Comparison of ENCODE assay signal across 8 cellular contexts in the genomic region with DNA sequence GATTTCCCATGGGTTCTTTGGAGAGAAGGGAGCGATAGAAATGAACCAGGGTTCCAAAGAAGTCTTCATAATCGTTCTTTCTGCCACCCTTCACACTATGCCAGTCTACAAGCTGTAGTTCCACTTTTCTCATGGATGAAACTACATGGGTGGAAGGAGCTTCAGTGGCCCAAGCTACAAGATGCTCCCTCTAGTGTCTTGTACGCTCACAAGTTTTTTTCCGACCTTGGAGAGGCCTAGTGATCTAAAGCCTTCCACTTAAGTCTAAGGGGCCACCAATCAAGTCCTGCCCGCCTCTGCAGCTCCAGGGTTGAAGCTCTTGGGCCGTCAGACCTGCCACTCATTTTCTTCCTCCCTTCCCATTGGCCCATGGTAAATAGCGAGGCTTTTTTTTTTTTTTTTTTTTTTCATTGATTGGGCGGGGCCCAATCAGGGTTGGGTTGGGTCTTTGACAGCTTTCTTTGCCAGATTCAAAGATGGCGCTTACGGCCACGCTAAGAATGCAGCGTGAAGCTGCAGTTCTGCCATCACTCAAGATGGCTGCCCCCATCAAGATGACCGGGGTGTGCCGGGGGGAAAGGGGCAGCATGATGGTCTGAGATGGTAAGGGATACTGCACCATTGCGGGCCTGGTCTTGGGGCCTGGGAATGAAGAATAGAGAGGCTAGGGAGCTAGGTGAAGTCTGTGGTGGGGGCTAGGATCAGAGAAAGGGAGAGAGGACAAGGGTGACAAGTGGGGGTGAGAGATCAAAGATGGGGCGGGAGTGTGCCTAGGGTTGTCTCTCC. TPM values are rescaled to one million over a fixed set of nuclear protein-coding genes. Genes with fewer than 3 reads are reported as not detected.
DNase-seq lines count a peak whose midpoint lies in the region; ATAC-seq and TF ChIP-seq lines count a peak whose summit lies in the region.

TOMM40L (plus strand) TSS at position 527 of the 786 bp plus-strand sequence. CDS start 430 bp downstream, outside the sequence.

- H3K27ac ChIP-seq in DOHH2 (ENCODE audit: low read depth, low read length): peak within 1 kb of the TSS; percentile 38
- peak within 1 kb of the TSS; percentile 62 for H3K27ac ChIP-seq in KMS-11
- H3K27ac ChIP-seq in Panc1 (ENCODE audit: low read length): peak within 1 kb of the TSS; percentile 90
- H3K27ac ChIP-seq in esophagus squamous epithelium: peak within 1 kb of the TSS; percentile 76 to 92 (median 84)

- 6 to 10% methylated on average over 13 to 15 of the region's 16 CpGs for WGBS in esophagus squamous epithelium, 2 donors

- H3K4me2 ChIP-seq in DOHH2 (ENCODE audit: low read length): peak within 1 kb of the TSS; percentile 81
- peak within 1 kb of the TSS; percentile 72 for H3K4me2 ChIP-seq in KMS-11

- no TSS peak for BruUV-seq in Panc1 (replicated peaks; lab: Mats Ljungman, UMichigan)

- H4K20me1 ChIP-seq in DOHH2 (ENCODE audit: control insufficient read depth, insufficient read depth, low read depth, low read length) (no peaks in the 10 kb centered on the region), KMS-11 (ENCODE audit: insufficient read depth) (no peaks in the 10 kb centered on the region)

- no peaks in the 10 kb centered on the region for H3K9me2 ChIP-seq in DOHH2 (replicated peaks; ENCODE audit: control insufficient read depth, low read length)

- H3K79me2 ChIP-seq in DOHH2 (ENCODE audit: control insufficient read depth, low read length) (peaks cover 11% of the 10 kb centered on the region), KMS-11 (ENCODE audit: insufficient read depth, low read depth) (peaks cover 10% of the 10 kb centered on the region)

- POLR2A ChIA-PET in Panc1 (lab: Charles Lee): interaction anchor here (0.6 to 1.6 kb wide), 6 partner anchors 17 to 119 kb away, joined by 3 to 11 read pairs (median 4); partner anchors contain the start of gene NDUFS2

- H3K27me3 ChIP-seq in DOHH2 (ENCODE audit: control insufficient read depth, low read length) (no peaks in the 10 kb centered on the region), KMS-11 (ENCODE audit: insufficient read depth, low read depth) (no peaks in the 10 kb centered on the region), Panc1 (ENCODE audit: control insufficient read depth, insufficient read depth, low read length) (no peaks in the 10 kb centered on the region), esophagus squamous epithelium (no peaks in the 10 kb centered on the region)

- peaks cover 24% of the 10 kb centered on the region for H3K4me1 ChIP-seq in DOHH2 (ENCODE audit: control insufficient read depth, low read length)
- H3K4me1 ChIP-seq in KMS-11 (ENCODE audit: low read depth, poor library complexity, severe bottlenecking): peaks cover 23% of the 10 kb centered on the region
- peaks cover 19% of the 10 kb centered on the region for H3K4me1 ChIP-seq in Panc1 (ENCODE audit: control insufficient read depth, insufficient read depth, low read length)
- H3K4me1 ChIP-seq in esophagus squamous epithelium: peaks cover 21 to 33% (median 25%) of the 10 kb centered on the region in 3 donors

- TF ChIP-seq CTCF in DOHH2 (IDR thresholded peaks at IDR 0.05; ENCODE audit: low read depth, low read length, poor library complexity, severe bottlenecking): peak; percentile 81
- peak; percentile 95 for TF ChIP-seq CTCF in KMS-11 (conservative IDR thresholded peaks at IDR 0.05; ENCODE audit: low read depth, low read length)
- TF ChIP-seq CTCF in Panc1 (IDR thresholded peaks at IDR 0.05): peak; percentile 58; the same call in 1 of the 2 replicates
- peak; percentile 44 to 73 (median 56) for TF ChIP-seq CTCF in esophagus squamous epithelium (IDR thresholded peaks at IDR 0.05)

- H2AFZ ChIP-seq in KMS-11 (ENCODE audit: low read depth): peak within 1 kb of the TSS; percentile 70

- no peak for TF ChIP-seq POLR2A in esophagus squamous epithelium (IDR thresholded peaks at IDR 0.05)

- peak within 1 kb of the TSS; percentile 81 for H3K4me3 ChIP-seq in DOHH2 (ENCODE audit: low read length)
- peak within 1 kb of the TSS; percentile 100 for H3K4me3 ChIP-seq in KMS-11 (IDR thresholded peaks at IDR 0.05; ENCODE audit: insufficient read depth, low read depth, low read length)
- H3K4me3 ChIP-seq in Panc1 (ENCODE audit: low read depth in 2 of 2, low read length in 2 of 2): peak within 1 kb of the TSS; percentile 82 to 86
- H3K4me3 ChIP-seq in esophagus squamous epithelium: peak within 1 kb of the TSS; percentile 59 to 88 (median 68)

- H3K36me3 ChIP-seq in DOHH2 (ENCODE audit: control insufficient read depth, low read length) (peaks cover 30% of the 10 kb centered on the region), KMS-11 (ENCODE audit: insufficient read depth) (peaks cover 3% of the 10 kb centered on the region; the same call in 1 of the 2 replicates), Panc1 (ENCODE audit: control insufficient read depth, insufficient read depth, low read length) (peaks cover 2% of the 10 kb centered on the region; the same call in 1 of the 2 replicates), esophagus squamous epithelium (peaks cover 12 to 27% (median 19%) of the 10 kb centered on the region in 3 donors)

- peak; percentile 88 for ATAC-seq in GM21737 (IDR thresholded peaks at IDR 0.05; ENCODE audit: unreplicated experiment)
- ATAC-seq in Panc1: peak; percentile 92

- H3F3A ChIP-seq in DOHH2 (ENCODE audit: control insufficient read depth, insufficient read depth): no peaks in the 10 kb centered on the region

- DNase-seq in Panc1 (ENCODE audit: low read depth, low spot score) (peak; percentile 90), esophagus squamous epithelium (lab: John Stamatoyannopoulos, UW) (peak; percentile 61), myocyte (ENCODE audit: low read depth) (peak; percentile 100)
- peak; percentile 91 to 92 for DNase-seq in activated T-cell treated with anti-CD3 and anti-CD28 coated beads, Interleukin-2, amount 50 U/mL, for 48 hours
- DNase-seq in stimulated activated CD8-positive, alpha-beta memory T cell treated with anti-CD3 and anti-CD28 coated beads, Interleukin-7, amount 100 ng/mL, for 48 hours (ENCODE audit: extremely low read depth in 1 of 2, low read depth in 1 of 2): peak; percentile 69 to 91

- peak within 1 kb of the TSS; percentile 79 for H3K9ac ChIP-seq in KMS-11

- H3K9me3 ChIP-seq in DOHH2 (ENCODE audit: control insufficient read depth, insufficient read depth, low read length): no peaks in the 10 kb centered on the region
- no peaks in the 10 kb centered on the region for H3K9me3 ChIP-seq in Panc1 (ENCODE audit: control insufficient read depth, insufficient read depth, low read depth, low read length)
- no peaks in the 10 kb centered on the region for H3K9me3 ChIP-seq in esophagus squamous epithelium

- CTCF ChIA-PET in Panc1 (lab: Charles Lee): interaction anchor here (0.5 to 2.5 kb wide), 10 partner anchors 33 to 1038 kb away, joined by 3 to 30 read pairs (median 10); no protein-coding TSS in a partner anchor

- intact Hi-C loops in Panc1 (cut with micrococcal nuclease; ENCODE audit: unreplicated experiment) (loop anchor here (5.0 kb wide), 2 partner anchors 67 to 147 kb away; no protein-coding TSS in a partner anchor), esophagus squamous epithelium (cut with DNase I) (loop anchor here (5.0 to 10.0 kb wide), 2 partner anchors 67 to 149 kb away; no protein-coding TSS in a partner anchor)

- in situ Hi-C loops in Panc1 (cut with HindIII; ENCODE audit: low pct_unique_long_range_greater_than_20kb, low sequenced_read_pairs): no loop called here

RNA-seq across cellular contexts. Expression of gene TOMM40L, which starts in this region (rescaled TPM):
- total RNA-seq in Panc1 (2021; ENCODE audit: unreplicated experiment) (9.2 TPM), esophagus squamous epithelium (10 to 100 TPM in 2 of 4 donors, 1 to 10 TPM in 2; 7.6 to 23.9 (median 10.2) TPM), myocyte (11.9 and 12.0 TPM in 2 replicates)
- polyA plus RNA-seq in Panc1 (2012; ENCODE audit: insufficient read length): 9.7 TPM
- 13.9 TPM for polyA plus RNA-seq in myocyte (2012)

Comparison
In these comparisons a context has a peak if more than half of its experiments do, and no peak if none do; other contexts are left out.
1. Peak in every context shown above with its lines: DNase-seq, ATAC-seq, H3K4me3 ChIP-seq and H3K27ac ChIP-seq.
2. H3K27ac ChIP-seq: peak in every context shown above with its lines; median percentile 90 in Panc1; 84 in esophagus squamous epithelium; 62 in KMS-11; 38 in DOHH2.